22 cellular contexts compared by ENCODE assay signal in the genomic region with DNA sequence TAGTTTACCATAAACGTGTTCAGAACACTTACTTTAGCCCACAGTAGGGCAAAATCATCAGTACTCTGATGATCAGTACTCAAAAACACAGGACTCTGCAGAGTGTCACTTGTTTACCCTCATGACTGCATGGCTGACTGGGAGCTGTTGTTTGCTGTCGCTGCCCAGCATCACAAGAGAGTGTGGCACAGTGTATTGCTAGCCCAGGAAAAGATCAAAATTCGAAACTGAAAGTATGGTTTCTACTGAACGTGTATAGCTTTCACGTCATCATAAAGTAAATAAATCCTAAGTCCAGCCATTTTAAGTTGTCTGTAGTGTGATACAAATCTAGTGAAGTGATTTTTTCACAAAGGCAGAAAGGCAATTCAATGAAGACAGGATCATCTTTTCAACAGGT.
DNase-seq lines count a peak whose midpoint lies in the region; ATAC-seq and TF ChIP-seq lines count a peak whose summit lies in the region.
"Had no signal": no experiment of that assay in that cellular context is flagged by ENCODE, and none has a peak within 500 bp of the region (broad histone marks: within the 10 kb centered on the region; RNA-seq: fewer than 3 reads in every experiment).

No MANE protein-coding gene starts in this region.

- CTCF ChIA-PET in PC-9 (lab: Charles Lee) = no interaction called here

- intact Hi-C loops in PC-9 (cut with micrococcal nuclease; ENCODE audit: unreplicated experiment) (no loop called here), mucosa of descending colon (cut with DNase I, micrococcal nuclease) (no loop called here), left ventricle myocardium inferior (cut with micrococcal nuclease) (no loop called here)

- H3K36me3 ChIP-seq in PC-9 (ENCODE audit: low read depth) = no peaks in the 10 kb centered on the region
- H3K36me3 ChIP-seq in mucosa of descending colon (ENCODE audit: low read depth) = no peaks in the 10 kb centered on the region
- H3K36me3 ChIP-seq in left ventricle myocardium inferior = no peaks in the 10 kb centered on the region
- H3K36me3 ChIP-seq: heart left ventricle, neural progenitor cell, SJCRH30, spleen, uterus had no signal

- in situ Hi-C loops in GM13976 (cut with MboI; ENCODE audit: low sequenced_read_pairs, unreplicated experiment) = no loop called here

- peak overlapping the region; percentile 1; the same call in 1 of the 2 replicates for H3K4me2 ChIP-seq in PC-9
- H3K4me2 ChIP-seq: neural progenitor cell had no signal

- no peaks in the 10 kb centered on the region for H4K20me1 ChIP-seq in PC-9 (ENCODE audit: insufficient read depth)

- no peaks in the 10 kb centered on the region for H3F3A ChIP-seq in PC-9 (ENCODE audit: insufficient read depth, low read depth)

- H3K79me2 ChIP-seq in PC-9 (ENCODE audit: low read depth) = no peaks in the 10 kb centered on the region

- no peak overlapping the region for H2AFZ ChIP-seq in PC-9
- H2AFZ ChIP-seq: neural progenitor cell had no signal

- H3K4me1 ChIP-seq in PC-9 (replicated peaks; ENCODE audit: insufficient read depth) (no peaks in the 10 kb centered on the region), mucosa of descending colon (ENCODE audit: low read depth) (no peaks in the 10 kb centered on the region), left ventricle myocardium inferior (no peaks in the 10 kb centered on the region)
- H3K4me1 ChIP-seq: heart left ventricle, neural progenitor cell, SJCRH30, spleen, uterus had no signal

- no peak for TF ChIP-seq CTCF in PC-9 (conservative IDR thresholded peaks at IDR 0.05)
- no peak for TF ChIP-seq CTCF in mucosa of descending colon (IDR thresholded peaks at IDR 0.05)
- no peak for TF ChIP-seq CTCF in GM13976 (IDR thresholded peaks at IDR 0.05; ENCODE audit: borderline replicate concordance, control extremely low read depth, extremely low read depth, insufficient read depth, missing control alignments)
- no peak for TF ChIP-seq CTCF in left ventricle myocardium inferior (IDR thresholded peaks at IDR 0.05; ENCODE audit: borderline replicate concordance)

- no peaks in the 10 kb centered on the region for H3K9me2 ChIP-seq in PC-9 (ENCODE audit: insufficient read depth)

- POLR2A ChIA-PET in PC-9 (lab: Charles Lee; ENCODE audit: unreplicated experiment) = interaction anchor here (0.6 kb wide), 1 partner anchor 157 kb away, joined by 5 read pairs; no protein-coding TSS in a partner anchor

- peaks cover 80% of the 10 kb centered on the region for H3K27me3 ChIP-seq in PC-9 (ENCODE audit: insufficient read depth, low read depth)
- no peaks in the 10 kb centered on the region for H3K27me3 ChIP-seq in left ventricle myocardium inferior (ENCODE audit: low read depth)
- H3K27me3 ChIP-seq: heart left ventricle, neural progenitor cell, SJCRH30, spleen had no signal

- H3K9me3 ChIP-seq in PC-9 (ENCODE audit: insufficient read depth, low read depth) (0 out of 2 replicates have a peak, but pooled peaks cover 5% of the 10 kb centered on the region), mucosa of descending colon (no peaks in the 10 kb centered on the region), left ventricle myocardium inferior (replicated peaks) (no peaks in the 10 kb centered on the region)
- H3K9me3 ChIP-seq: heart left ventricle, SJCRH30, spleen, uterus had no signal

- ATAC-seq in mucosa of descending colon (peak; percentile 33), GM21515 (IDR thresholded peaks at IDR 0.05; ENCODE audit: unreplicated experiment) (no peak)
- ATAC-seq: heart left ventricle had no signal

- H3K27ac ChIP-seq in PC-9 (no peak overlapping the region), left ventricle myocardium inferior (replicated peaks) (no peak overlapping the region)
- H3K27ac ChIP-seq: heart left ventricle, neural progenitor cell, SJCRH30, spleen, uterus had no signal

- no peak overlapping the region for H3K4me3 ChIP-seq in PC-9
- no peak overlapping the region for H3K4me3 ChIP-seq in mucosa of descending colon
- no peak overlapping the region for H3K4me3 ChIP-seq in left ventricle myocardium inferior
- H3K4me3 ChIP-seq: heart left ventricle, neural progenitor cell, SJCRH30, spleen, uterus had no signal

- peak; percentile 26 for DNase-seq in NCI-H748 (lab: John Stamatoyannopoulos, UW; ENCODE audit: unreplicated experiment)
- DNase-seq in NCI-H748 treated with DMSO at 0.1 percent for 48 hours (lab: John Stamatoyannopoulos, UW) = no peak
- DNase-seq in HT1080 (ENCODE audit: low read depth) = peak; percentile 4
- DNase-seq in PC-9 = no peak
- DNase-seq in mucosa of descending colon = no peak
- no peak for DNase-seq in GM13976 (ENCODE audit: low spot score)
- no peak for DNase-seq in left ventricle myocardium inferior
- DNase-seq: activated B cell treated with CpG ODN at 0.5 μM for 24 hours; activated CD4-positive, alpha-beta memory T cell treated with anti-CD3 and anti-CD28 coated beads, Interleukin-2, amount 10 ng/mL, durations not matched to agents 7 days and 5 days; activated T-cell treated with anti-CD3 and anti-CD28 coated beads, Interleukin-2, amount 50 U/mL, for 72 hours; C1 segment of cervical spinal cord; endodermal cell; heart left ventricle; NCI-H1436 treated with DMSO at 0.1 percent for 48 hours; NCI-H2227 treated with DMSO at 0.1 percent for 48 hours; SJCRH30; spleen; stimulated activated CD8-positive, alpha-beta memory T cell treated with anti-CD3 and anti-CD28 coated beads, Interleukin-4, amount 100 ng/mL, for 48 hours; substantia nigra; uterus had no signal

- BruUV-seq in PC-9 (replicated peaks; lab: Mats Ljungman, UMichigan) = no TSS peak

Comparison
In these comparisons a context has a peak if more than half of its experiments do, and no peak if none do; other contexts are left out.
1. DNase-seq: peak in NCI-H748 (single experiment) and HT1080 (single experiment); none in NCI-H748 treated with DMSO at 0.1 percent for 48 hours (single experiment), PC-9 (0 of 2), mucosa of descending colon (0 of 3), GM13976 (single experiment) and left ventricle myocardium inferior (single experiment).